In the genomic region with DNA sequence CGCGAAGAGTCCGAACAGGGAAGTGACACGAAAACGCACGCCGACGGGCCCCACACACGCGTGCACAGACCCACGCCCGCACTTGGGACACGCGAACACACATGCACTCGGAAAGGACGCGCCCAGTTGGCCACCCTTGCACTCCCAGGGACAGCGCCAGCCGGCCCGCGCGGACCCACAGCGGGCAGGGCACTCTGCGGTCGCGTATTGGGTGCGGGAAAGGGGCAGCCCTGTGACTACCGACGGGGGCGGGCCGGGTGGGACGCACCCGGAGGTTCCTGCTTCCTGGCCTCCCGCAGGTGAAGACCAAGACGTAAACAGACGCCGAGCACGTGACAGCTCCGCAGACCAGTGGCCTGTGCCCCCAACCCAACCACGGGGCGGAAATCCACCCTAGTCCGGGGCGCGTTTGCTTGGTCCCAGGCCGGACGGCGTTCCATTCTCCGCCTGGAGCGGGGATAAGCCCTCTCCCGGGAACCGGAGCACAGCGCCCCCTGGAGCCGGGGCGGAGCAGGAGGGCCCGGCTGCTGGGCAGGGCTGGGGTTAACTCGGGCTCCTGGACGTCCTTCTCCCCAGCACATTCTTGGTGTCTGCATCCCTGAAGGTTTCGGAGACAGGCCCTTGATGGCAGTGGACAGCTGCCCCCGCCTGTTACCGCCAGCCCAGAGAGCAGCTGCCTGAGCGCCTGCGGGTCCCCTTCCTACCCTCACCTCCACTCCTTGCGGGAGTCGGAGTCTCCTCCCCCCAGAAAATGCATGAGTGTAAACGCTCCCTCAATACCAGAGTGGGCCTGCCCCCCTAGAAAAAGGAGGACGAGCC, we compare ENCODE assay signal across 2 cellular contexts.
TF ChIP-seq lines count a peak whose summit lies in the region.

No MANE protein-coding gene starts in this region.

TF ChIP-seq in HEK293, 187 proteins besides CTCF, POLR2A, EP300 and RAD21 (continued from another document and continues in another):
- TF ChIP-seq, protein P1, sequence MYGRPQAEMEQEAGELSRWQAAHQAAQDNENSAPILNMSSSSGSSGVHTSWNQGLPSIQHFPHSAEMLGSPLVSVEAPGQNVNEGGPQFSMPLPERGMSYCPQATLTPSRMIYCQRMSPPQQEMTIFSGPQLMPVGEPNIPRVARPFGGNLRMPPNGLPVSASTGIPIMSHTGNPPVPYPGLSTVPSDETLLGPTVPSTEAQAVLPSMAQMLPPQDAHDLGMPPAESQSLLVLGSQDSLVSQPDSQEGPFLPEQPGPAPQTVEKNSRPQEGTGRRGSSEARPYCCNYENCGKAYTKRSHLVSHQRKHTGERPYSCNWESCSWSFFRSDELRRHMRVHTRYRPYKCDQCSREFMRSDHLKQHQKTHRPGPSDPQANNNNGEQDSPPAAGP (tag by site-specific recombination; IDR thresholded peaks at IDR 0.05), result peak; percentile 59
- TF ChIP-seq ZNF76 (tag by site-specific recombination; IDR thresholded peaks at IDR 0.05; ENCODE audit: borderline replicate concordance, low read depth), result no peak; the same call in 1 of the 2 replicates
- TF ChIP-seq ZNF311 (tag by site-specific recombination; IDR thresholded peaks at IDR 0.05; ENCODE audit: borderline replicate concordance), result no peak
- TF ChIP-seq ZFP3 (tag by site-specific recombination; IDR thresholded peaks at IDR 0.05; ENCODE audit: low read depth), result peak; percentile 77; the same call in 1 of the 2 replicates
- no peak for TF ChIP-seq ZNF670 (tag by site-specific recombination; IDR thresholded peaks at IDR 0.05; ENCODE audit: low read depth)
- TF ChIP-seq OVOL3 (tag by site-specific recombination; IDR thresholded peaks at IDR 0.05), result no peak; the same call in 1 of the 2 replicates
- TF ChIP-seq ZNF660 (tag by site-specific recombination; IDR thresholded peaks at IDR 0.05), result 0 out of 2 replicates have a peak, but pooled peaks have one; percentile 23
- no peak for TF ChIP-seq ZNF555 (tag by site-specific recombination; conservative IDR thresholded peaks at IDR 0.05)
- no peak for TF ChIP-seq ZNF221 (tag by site-specific recombination; IDR thresholded peaks at IDR 0.05; ENCODE audit: borderline replicate concordance)
- TF ChIP-seq ZNF600 (tag by site-specific recombination; IDR thresholded peaks at IDR 0.05), result peak; percentile 81
- peak; percentile 89 for TF ChIP-seq ZBTB20 (tag by site-specific recombination; IDR thresholded peaks at IDR 0.05)
- no peak for TF ChIP-seq ZFP41 (tag by site-specific recombination; IDR thresholded peaks at IDR 0.05; ENCODE audit: borderline replicate concordance)
- peak; percentile 45; the same call in 1 of the 2 replicates for TF ChIP-seq ZBTB7A (tag by site-specific recombination; IDR thresholded peaks at IDR 0.05; ENCODE audit: low read depth)
- TF ChIP-seq ZNF544 (tag by site-specific recombination; IDR thresholded peaks at IDR 0.05), result no peak
- TF ChIP-seq ZNF114 (tag by site-specific recombination; IDR thresholded peaks at IDR 0.05), result no peak
- TF ChIP-seq, protein P2, sequence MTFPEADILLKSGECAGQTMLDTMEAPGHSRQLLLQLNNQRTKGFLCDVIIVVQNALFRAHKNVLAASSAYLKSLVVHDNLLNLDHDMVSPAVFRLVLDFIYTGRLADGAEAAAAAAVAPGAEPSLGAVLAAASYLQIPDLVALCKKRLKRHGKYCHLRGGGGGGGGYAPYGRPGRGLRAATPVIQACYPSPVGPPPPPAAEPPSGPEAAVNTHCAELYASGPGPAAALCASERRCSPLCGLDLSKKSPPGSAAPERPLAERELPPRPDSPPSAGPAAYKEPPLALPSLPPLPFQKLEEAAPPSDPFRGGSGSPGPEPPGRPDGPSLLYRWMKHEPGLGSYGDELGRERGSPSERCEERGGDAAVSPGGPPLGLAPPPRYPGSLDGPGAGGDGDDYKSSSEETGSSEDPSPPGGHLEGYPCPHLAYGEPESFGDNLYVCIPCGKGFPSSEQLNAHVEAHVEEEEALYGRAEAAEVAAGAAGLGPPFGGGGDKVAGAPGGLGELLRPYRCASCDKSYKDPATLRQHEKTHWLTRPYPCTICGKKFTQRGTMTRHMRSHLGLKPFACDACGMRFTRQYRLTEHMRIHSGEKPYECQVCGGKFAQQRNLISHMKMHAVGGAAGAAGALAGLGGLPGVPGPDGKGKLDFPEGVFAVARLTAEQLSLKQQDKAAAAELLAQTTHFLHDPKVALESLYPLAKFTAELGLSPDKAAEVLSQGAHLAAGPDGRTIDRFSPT (tag by site-specific recombination; IDR thresholded peaks at IDR 0.05), result peak; percentile 80
- TF ChIP-seq ZNF501 (tag by site-specific recombination; IDR thresholded peaks at IDR 0.05), result peak; percentile 60; the same call in 1 of the 2 replicates
- no peak for TF ChIP-seq ZNF433 (tag by site-specific recombination; IDR thresholded peaks at IDR 0.05; ENCODE audit: low read depth)
- TF ChIP-seq, protein P3, sequence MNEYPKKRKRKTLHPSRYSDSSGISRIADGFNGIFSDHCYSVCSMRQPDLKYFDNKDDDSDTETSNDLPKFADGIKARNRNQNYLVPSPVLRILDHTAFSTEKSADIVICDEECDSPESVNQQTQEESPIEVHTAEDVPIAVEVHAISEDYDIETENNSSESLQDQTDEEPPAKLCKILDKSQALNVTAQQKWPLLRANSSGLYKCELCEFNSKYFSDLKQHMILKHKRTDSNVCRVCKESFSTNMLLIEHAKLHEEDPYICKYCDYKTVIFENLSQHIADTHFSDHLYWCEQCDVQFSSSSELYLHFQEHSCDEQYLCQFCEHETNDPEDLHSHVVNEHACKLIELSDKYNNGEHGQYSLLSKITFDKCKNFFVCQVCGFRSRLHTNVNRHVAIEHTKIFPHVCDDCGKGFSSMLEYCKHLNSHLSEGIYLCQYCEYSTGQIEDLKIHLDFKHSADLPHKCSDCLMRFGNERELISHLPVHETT (tag by site-specific recombination; IDR thresholded peaks at IDR 0.05), result peak; percentile 78
- TF ChIP-seq ZNF341 (tag by site-specific recombination; IDR thresholded peaks at IDR 0.05; ENCODE audit: low read depth), result no peak
- peak; percentile 35; the same call in 1 of the 2 replicates for TF ChIP-seq ZNF792 (tag by site-specific recombination; IDR thresholded peaks at IDR 0.05)
- TF ChIP-seq, protein P4, sequence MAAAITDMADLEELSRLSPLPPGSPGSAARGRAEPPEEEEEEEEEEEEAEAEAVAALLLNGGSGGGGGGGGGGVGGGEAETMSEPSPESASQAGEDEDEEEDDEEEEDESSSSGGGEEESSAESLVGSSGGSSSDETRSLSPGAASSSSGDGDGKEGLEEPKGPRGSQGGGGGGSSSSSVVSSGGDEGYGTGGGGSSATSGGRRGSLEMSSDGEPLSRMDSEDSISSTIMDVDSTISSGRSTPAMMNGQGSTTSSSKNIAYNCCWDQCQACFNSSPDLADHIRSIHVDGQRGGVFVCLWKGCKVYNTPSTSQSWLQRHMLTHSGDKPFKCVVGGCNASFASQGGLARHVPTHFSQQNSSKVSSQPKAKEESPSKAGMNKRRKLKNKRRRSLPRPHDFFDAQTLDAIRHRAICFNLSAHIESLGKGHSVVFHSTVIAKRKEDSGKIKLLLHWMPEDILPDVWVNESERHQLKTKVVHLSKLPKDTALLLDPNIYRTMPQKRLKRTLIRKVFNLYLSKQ (tag by site-specific recombination; IDR thresholded peaks at IDR 0.05; ENCODE audit: borderline replicate concordance), result no peak

TF ChIP-seq in HepG2, 621 proteins besides CTCF, POLR2A, EP300 and RAD21 (continued from another document and continues in another):
- no peak for TF ChIP-seq TBX3 (IDR thresholded peaks at IDR 0.05; ENCODE audit: borderline replicate concordance)
- TF ChIP-seq IKZF4 (CRISPR knock-in tag; IDR thresholded peaks at IDR 0.05; ENCODE audit: borderline replicate concordance, low read depth, not compliant biosample characterization), result peak; percentile 20
- TF ChIP-seq ZNF709 (CRISPR knock-in tag; IDR thresholded peaks at IDR 0.05), result no peak; the same call in 1 of the 2 replicates
- TF ChIP-seq ZNF839 (CRISPR knock-in tag; IDR thresholded peaks at IDR 0.05; ENCODE audit: borderline replicate concordance), result peak; percentile 42; the same call in 1 of the 2 replicates
- TF ChIP-seq, protein P5, sequence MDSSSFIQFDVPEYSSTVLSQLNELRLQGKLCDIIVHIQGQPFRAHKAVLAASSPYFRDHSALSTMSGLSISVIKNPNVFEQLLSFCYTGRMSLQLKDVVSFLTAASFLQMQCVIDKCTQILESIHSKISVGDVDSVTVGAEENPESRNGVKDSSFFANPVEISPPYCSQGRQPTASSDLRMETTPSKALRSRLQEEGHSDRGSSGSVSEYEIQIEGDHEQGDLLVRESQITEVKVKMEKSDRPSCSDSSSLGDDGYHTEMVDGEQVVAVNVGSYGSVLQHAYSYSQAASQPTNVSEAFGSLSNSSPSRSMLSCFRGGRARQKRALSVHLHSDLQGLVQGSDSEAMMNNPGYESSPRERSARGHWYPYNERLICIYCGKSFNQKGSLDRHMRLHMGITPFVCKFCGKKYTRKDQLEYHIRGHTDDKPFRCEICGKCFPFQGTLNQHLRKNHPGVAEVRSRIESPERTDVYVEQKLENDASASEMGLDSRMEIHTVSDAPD (CRISPR knock-in tag; IDR thresholded peaks at IDR 0.05), result no peak
- TF ChIP-seq, protein P6, sequence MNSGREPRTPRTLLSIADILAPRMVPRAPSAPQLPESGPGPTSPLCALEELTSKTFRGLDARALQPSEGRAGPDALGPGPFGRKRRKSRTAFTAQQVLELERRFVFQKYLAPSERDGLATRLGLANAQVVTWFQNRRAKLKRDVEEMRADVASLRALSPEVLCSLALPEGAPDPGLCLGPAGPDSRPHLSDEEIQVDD (CRISPR knock-in tag; IDR thresholded peaks at IDR 0.05; ENCODE audit: borderline replicate concordance), result peak; percentile 46; the same call in 1 of the 2 replicates
- TF ChIP-seq ZMAT3 (CRISPR knock-in tag; conservative IDR thresholded peaks at IDR 0.05), result peak; percentile 53; the same call in 1 of the 2 replicates
- TF ChIP-seq ZNF251 (CRISPR knock-in tag; IDR thresholded peaks at IDR 0.05), result no peak
- TF ChIP-seq, protein P7, sequence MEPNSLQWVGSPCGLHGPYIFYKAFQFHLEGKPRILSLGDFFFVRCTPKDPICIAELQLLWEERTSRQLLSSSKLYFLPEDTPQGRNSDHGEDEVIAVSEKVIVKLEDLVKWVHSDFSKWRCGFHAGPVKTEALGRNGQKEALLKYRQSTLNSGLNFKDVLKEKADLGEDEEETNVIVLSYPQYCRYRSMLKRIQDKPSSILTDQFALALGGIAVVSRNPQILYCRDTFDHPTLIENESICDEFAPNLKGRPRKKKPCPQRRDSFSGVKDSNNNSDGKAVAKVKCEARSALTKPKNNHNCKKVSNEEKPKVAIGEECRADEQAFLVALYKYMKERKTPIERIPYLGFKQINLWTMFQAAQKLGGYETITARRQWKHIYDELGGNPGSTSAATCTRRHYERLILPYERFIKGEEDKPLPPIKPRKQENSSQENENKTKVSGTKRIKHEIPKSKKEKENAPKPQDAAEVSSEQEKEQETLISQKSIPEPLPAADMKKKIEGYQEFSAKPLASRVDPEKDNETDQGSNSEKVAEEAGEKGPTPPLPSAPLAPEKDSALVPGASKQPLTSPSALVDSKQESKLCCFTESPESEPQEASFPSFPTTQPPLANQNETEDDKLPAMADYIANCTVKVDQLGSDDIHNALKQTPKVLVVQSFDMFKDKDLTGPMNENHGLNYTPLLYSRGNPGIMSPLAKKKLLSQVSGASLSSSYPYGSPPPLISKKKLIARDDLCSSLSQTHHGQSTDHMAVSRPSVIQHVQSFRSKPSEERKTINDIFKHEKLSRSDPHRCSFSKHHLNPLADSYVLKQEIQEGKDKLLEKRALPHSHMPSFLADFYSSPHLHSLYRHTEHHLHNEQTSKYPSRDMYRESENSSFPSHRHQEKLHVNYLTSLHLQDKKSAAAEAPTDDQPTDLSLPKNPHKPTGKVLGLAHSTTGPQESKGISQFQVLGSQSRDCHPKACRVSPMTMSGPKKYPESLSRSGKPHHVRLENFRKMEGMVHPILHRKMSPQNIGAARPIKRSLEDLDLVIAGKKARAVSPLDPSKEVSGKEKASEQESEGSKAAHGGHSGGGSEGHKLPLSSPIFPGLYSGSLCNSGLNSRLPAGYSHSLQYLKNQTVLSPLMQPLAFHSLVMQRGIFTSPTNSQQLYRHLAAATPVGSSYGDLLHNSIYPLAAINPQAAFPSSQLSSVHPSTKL (CRISPR knock-in tag; IDR thresholded peaks at IDR 0.05), result peak; percentile 21; the same call in 1 of the 2 replicates
- TF ChIP-seq, protein P8, sequence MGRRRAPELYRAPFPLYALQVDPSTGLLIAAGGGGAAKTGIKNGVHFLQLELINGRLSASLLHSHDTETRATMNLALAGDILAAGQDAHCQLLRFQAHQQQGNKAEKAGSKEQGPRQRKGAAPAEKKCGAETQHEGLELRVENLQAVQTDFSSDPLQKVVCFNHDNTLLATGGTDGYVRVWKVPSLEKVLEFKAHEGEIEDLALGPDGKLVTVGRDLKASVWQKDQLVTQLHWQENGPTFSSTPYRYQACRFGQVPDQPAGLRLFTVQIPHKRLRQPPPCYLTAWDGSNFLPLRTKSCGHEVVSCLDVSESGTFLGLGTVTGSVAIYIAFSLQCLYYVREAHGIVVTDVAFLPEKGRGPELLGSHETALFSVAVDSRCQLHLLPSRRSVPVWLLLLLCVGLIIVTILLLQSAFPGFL (CRISPR knock-in tag; IDR thresholded peaks at IDR 0.05), result no peak
- TF ChIP-seq NFRKB (IDR thresholded peaks at IDR 0.05), result no peak
- TF ChIP-seq, protein P9, sequence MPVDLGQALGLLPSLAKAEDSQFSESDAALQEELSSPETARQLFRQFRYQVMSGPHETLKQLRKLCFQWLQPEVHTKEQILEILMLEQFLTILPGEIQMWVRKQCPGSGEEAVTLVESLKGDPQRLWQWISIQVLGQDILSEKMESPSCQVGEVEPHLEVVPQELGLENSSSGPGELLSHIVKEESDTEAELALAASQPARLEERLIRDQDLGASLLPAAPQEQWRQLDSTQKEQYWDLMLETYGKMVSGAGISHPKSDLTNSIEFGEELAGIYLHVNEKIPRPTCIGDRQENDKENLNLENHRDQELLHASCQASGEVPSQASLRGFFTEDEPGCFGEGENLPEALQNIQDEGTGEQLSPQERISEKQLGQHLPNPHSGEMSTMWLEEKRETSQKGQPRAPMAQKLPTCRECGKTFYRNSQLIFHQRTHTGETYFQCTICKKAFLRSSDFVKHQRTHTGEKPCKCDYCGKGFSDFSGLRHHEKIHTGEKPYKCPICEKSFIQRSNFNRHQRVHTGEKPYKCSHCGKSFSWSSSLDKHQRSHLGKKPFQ (CRISPR knock-in tag; IDR thresholded peaks at IDR 0.05; ENCODE audit: insufficient replicate concordance), result peak; percentile 52
- TF ChIP-seq RBFOX2 (IDR thresholded peaks at IDR 0.05; ENCODE audit: low read depth, low read length), result peak; percentile 80
- peak; percentile 21; the same call in 1 of the 2 replicates for TF ChIP-seq STAG1 (CRISPR knock-in tag; IDR thresholded peaks at IDR 0.05)
- peak; percentile 66 for TF ChIP-seq SPEN (CRISPR knock-in tag; IDR thresholded peaks at IDR 0.05; ENCODE audit: low read depth)
- no peak for TF ChIP-seq NONO (IDR thresholded peaks at IDR 0.05)
- TF ChIP-seq NONO (CRISPR knock-in tag; conservative IDR thresholded peaks at IDR 0.05), result peak; percentile 76
- TF ChIP-seq HOXA3 (CRISPR knock-in tag; IDR thresholded peaks at IDR 0.05), result peak; percentile 73
- no peak for TF ChIP-seq ZSCAN31 (CRISPR knock-in tag; IDR thresholded peaks at IDR 0.05; ENCODE audit: low read depth)
- TF ChIP-seq, protein P10, sequence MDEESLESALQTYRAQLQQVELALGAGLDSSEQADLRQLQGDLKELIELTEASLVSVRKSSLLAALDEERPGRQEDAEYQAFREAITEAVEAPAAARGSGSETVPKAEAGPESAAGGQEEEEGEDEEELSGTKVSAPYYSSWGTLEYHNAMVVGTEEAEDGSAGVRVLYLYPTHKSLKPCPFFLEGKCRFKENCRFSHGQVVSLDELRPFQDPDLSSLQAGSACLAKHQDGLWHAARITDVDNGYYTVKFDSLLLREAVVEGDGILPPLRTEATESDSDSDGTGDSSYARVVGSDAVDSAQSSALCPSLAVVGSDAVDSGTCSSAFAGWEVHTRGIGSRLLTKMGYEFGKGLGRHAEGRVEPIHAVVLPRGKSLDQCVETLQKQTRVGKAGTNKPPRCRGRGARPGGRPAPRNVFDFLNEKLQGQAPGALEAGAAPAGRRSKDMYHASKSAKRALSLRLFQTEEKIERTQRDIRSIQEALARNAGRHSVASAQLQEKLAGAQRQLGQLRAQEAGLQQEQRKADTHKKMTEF (CRISPR knock-in tag; IDR thresholded peaks at IDR 0.05), result peak; percentile 30; the same call in 1 of the 2 replicates
- no peak for TF ChIP-seq HMG20A (CRISPR knock-in tag; IDR thresholded peaks at IDR 0.05; ENCODE audit: borderline replicate concordance)
- TF ChIP-seq GATAD1 (CRISPR knock-in tag; IDR thresholded peaks at IDR 0.05), result peak; percentile 60; the same call in 1 of the 2 replicates
